15 cellular contexts compared by ENCODE assay signal in genomic region chr2:161981016-161981415, GRCh38.
"Had no signal": no experiment of that assay in that cellular context is flagged by ENCODE, and none has a peak within 500 bp of the region (broad histone marks: within the 10 kb centered on the region; RNA-seq: fewer than 3 reads in every experiment).

No MANE protein-coding gene starts in this region.

- H3K9me3 Mint-ChIP-seq: endodermal cell had no signal

- H3K27ac Mint-ChIP-seq: endodermal cell, T-helper 17 cell had no signal

- H3K4me3 ChIP-seq: dorsolateral prefrontal cortex, lung, ovary, tibial artery, uterus had no signal

- H3K4me1 Mint-ChIP-seq: endodermal cell had no signal

- DNase-seq: activated CD4-positive, alpha-beta T cell treated with anti-CD3 and anti-CD28 coated beads for 4 hours; activated naive CD4-positive, alpha-beta T cell treated with Interleukin-2 at 50 U/mL for 16 hours; endodermal cell; left cardiac atrium; midbrain; ovary; stimulated activated CD4-positive, alpha-beta T cell treated with anti-CD3 and anti-CD28 coated beads, Interleukin-1b, Interleukin-23, amount 100 ng/mL, for 48 hours; T-helper 17 cell; tibial artery; uterus; WERI-Rb-1 had no signal

- H3K27me3 Mint-ChIP-seq: T-helper 17 cell had no signal

- H3K4me3 Mint-ChIP-seq: endodermal cell, T-helper 17 cell had no signal

- ATAC-seq: sciatic nerve, SK-N-SH treated with all-trans-retinoic acid at 6 μM for 48 hours, T-helper 17 cell had no signal
